Comparison of ENCODE assay signal across 28 cellular contexts in the genomic region with DNA sequence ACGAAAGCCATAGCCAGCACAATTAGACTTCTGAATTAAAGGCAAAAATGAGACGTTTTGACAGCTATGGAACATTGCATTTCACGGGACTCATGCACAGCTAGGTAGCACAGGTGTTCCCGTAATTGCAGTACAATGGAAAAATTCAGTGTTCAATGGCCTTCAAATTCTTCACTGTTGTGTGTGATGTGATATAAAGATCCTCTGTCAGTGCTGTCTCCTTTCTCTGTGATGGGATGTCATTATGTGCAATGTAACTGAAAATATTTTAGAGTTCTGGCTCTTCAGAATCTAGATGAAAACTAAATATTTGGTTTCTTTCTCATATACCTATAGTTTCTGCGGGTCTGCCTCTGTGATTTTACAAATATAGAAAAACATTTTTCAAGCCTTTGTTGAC.
"Had no signal": no experiment of that assay in that cellular context is flagged by ENCODE, and none has a peak within 500 bp of the region (broad histone marks: within the 10 kb centered on the region; RNA-seq: fewer than 3 reads in every experiment).

No MANE protein-coding gene starts in this region.

- H3K4me3 ChIP-seq: stomach, suprapubic skin, testis, thoracic aorta, thyroid gland, tibial artery, tibial nerve, transverse colon, upper lobe of left lung, upper lobe of right lung, uterus, vagina had no signal

- H3K27me3 ChIP-seq: stomach, suprapubic skin, testis, thyroid gland, tibial artery, tibial nerve, transverse colon, upper lobe of left lung, upper lobe of right lung, uterus, vagina had no signal

- H3K36me3 ChIP-seq: stomach, suprapubic skin, thoracic aorta, thyroid gland, tibial artery, tibial nerve, transverse colon, upper lobe of left lung, upper lobe of right lung, uterus, vagina had no signal

- H3K9me3 ChIP-seq: stomach, suprapubic skin, testis, thoracic aorta, thyroid gland, tibial artery, tibial nerve, transverse colon, upper lobe of left lung, upper lobe of right lung, uterus, vagina had no signal

- H3K4me3 Mint-ChIP-seq: stimulated activated effector memory CD8-positive, alpha-beta T cell treated with anti-CD3 and anti-CD28 coated beads, Interleukin-12 subunit alpha, Interleukin-12 subunit beta, amount 100 ng/mL, for 72 hours; stimulated activated memory B cell treated with anti-CD40 and anti-IgM and Interleukin-4, amounts not matched to agents 10 μg/mL and 1 μg/mL and 100 μg/mL, for 72 hours; stimulated activated naive B cell treated with anti-CD40 and anti-IgM and Interleukin-4, amounts not matched to agents 10 μg/mL and 1 μg/mL and 100 μg/mL, for 72 hours; stimulated activated naive CD8-positive, alpha-beta T cell treated with anti-CD3 and anti-CD28 coated beads, Interleukin-15, amount 100 ng/mL, for 72 hours; stimulated activated naive CD8-positive, alpha-beta T cell treated with anti-CD3 and anti-CD28 coated beads, Interleukin-15, Interleukin-2, amounts not matched to agents 100 ng/mL and 50 ng/mL, for 24 hours; type B pancreatic cell had no signal

- H3K27ac ChIP-seq: stomach, suprapubic skin, testis, thoracic aorta, thyroid gland, tibial artery, tibial nerve, transverse colon, upper lobe of left lung, upper lobe of right lung, uterus, vagina had no signal

- H3K27me3 Mint-ChIP-seq: stimulated activated memory B cell treated with anti-CD40 and anti-IgM and Interleukin-4, amounts not matched to agents 10 μg/mL and 1 μg/mL and 100 μg/mL, for 72 hours; stimulated activated naive B cell treated with anti-CD40 and anti-IgM and Interleukin-4, amounts not matched to agents 10 μg/mL and 1 μg/mL and 100 μg/mL, for 72 hours; stimulated activated naive CD8-positive, alpha-beta T cell treated with anti-CD3 and anti-CD28 coated beads, Interleukin-15, amount 100 ng/mL, for 72 hours; stimulated activated naive CD8-positive, alpha-beta T cell treated with anti-CD3 and anti-CD28 coated beads, Interleukin-15, Interleukin-2, amounts not matched to agents 100 ng/mL and 50 ng/mL, for 24 hours; type B pancreatic cell had no signal

- DNase-seq: stimulated activated CD4-positive, alpha-beta T cell treated with anti-CD3 and anti-CD28 coated beads, Interleukin-2, amount 100 ng/mL, for 48 hours; stimulated activated CD4-positive, alpha-beta T cell treated with anti-CD3 and anti-CD28 coated beads, Interleukin-4, amount 100 ng/mL, for 1 hour; stimulated activated CD4-positive, alpha-beta T cell treated with anti-CD3 and anti-CD28 coated beads, Interleukin-4, amount 100 ng/mL, for 24 hours; stimulated activated CD4-positive, alpha-beta T cell treated with anti-CD3 and anti-CD28 coated beads, Interleukin-4, amount 100 ng/mL, for 4 hours; stimulated activated CD8-positive, alpha-beta memory T cell treated with anti-CD3 and anti-CD28 coated beads, Interleukin-4, amount 100 ng/mL, for 48 hours; stimulated activated naive B cell treated with anti-CD40 and anti-IgM and Interleukin-4, amounts not matched to agents 10 μg/mL and 1 μg/mL and 100 μg/mL, for 72 hours; stimulated activated naive CD4-positive, alpha-beta T cell; stimulated activated naive CD4-positive, alpha-beta T cell treated with Interleukin-2 at 50 U/mL for 16 hours; stimulated activated naive CD8-positive, alpha-beta T cell treated with anti-CD3 and anti-CD28 coated beads, Interleukin-15, amount 100 ng/mL, for 72 hours; stimulated activated naive CD8-positive, alpha-beta T cell treated with anti-CD3 and anti-CD28 coated beads, Interleukin-15, Interleukin-2, amounts not matched to agents 100 U/mL and 50 U/mL, for 24 hours; stomach; substantia nigra; testis; thyroid gland; tibial artery; transverse colon; trophoblast cell; upper lobe of left lung; upper lobe of right lung; uterus had no signal

- ATAC-seq: stimulated activated effector memory CD8-positive, alpha-beta T cell treated with anti-CD3 and anti-CD28 coated beads, Interleukin-12 subunit alpha, Interleukin-12 subunit beta, amount 100 ng/mL, for 72 hours; stimulated activated memory B cell treated with anti-CD40 and anti-IgM and Interleukin-4, amounts not matched to agents 10 μg/mL and 1 μg/mL and 100 μg/mL, for 72 hours; stimulated activated naive B cell treated with anti-CD40 and anti-IgM and Interleukin-4, amounts not matched to agents 10 μg/mL and 1 μg/mL and 100 μg/mL, for 72 hours; stimulated activated naive CD8-positive, alpha-beta T cell treated with anti-CD3 and anti-CD28 coated beads, Interleukin-15, amount 100 ng/mL, for 72 hours; stimulated activated naive CD8-positive, alpha-beta T cell treated with anti-CD3 and anti-CD28 coated beads, Interleukin-15, Interleukin-2, amounts not matched to agents 100 U/mL and 50 U/mL, for 24 hours; upper lobe of right lung had no signal

- H3K27ac Mint-ChIP-seq: stimulated activated effector memory CD8-positive, alpha-beta T cell treated with anti-CD3 and anti-CD28 coated beads, Interleukin-12 subunit alpha, Interleukin-12 subunit beta, amount 100 ng/mL, for 72 hours; stimulated activated memory B cell treated with anti-CD40 and anti-IgM and Interleukin-4, amounts not matched to agents 10 μg/mL and 1 μg/mL and 100 μg/mL, for 72 hours; stimulated activated naive B cell treated with anti-CD40 and anti-IgM and Interleukin-4, amounts not matched to agents 10 μg/mL and 1 μg/mL and 100 μg/mL, for 72 hours; stimulated activated naive CD8-positive, alpha-beta T cell treated with anti-CD3 and anti-CD28 coated beads, Interleukin-15, amount 100 ng/mL, for 72 hours; stimulated activated naive CD8-positive, alpha-beta T cell treated with anti-CD3 and anti-CD28 coated beads, Interleukin-15, Interleukin-2, amounts not matched to agents 100 ng/mL and 50 ng/mL, for 24 hours; type B pancreatic cell had no signal

- H3K4me1 Mint-ChIP-seq: stimulated activated effector memory CD8-positive, alpha-beta T cell treated with anti-CD3 and anti-CD28 coated beads, Interleukin-12 subunit alpha, Interleukin-12 subunit beta, amount 100 ng/mL, for 72 hours; stimulated activated memory B cell treated with anti-CD40 and anti-IgM and Interleukin-4, amounts not matched to agents 10 μg/mL and 1 μg/mL and 100 μg/mL, for 72 hours; stimulated activated naive CD8-positive, alpha-beta T cell treated with anti-CD3 and anti-CD28 coated beads, Interleukin-15, amount 100 ng/mL, for 72 hours had no signal

- H3K36me3 Mint-ChIP-seq: stimulated activated effector memory CD8-positive, alpha-beta T cell treated with anti-CD3 and anti-CD28 coated beads, Interleukin-12 subunit alpha, Interleukin-12 subunit beta, amount 100 ng/mL, for 72 hours; type B pancreatic cell had no signal
